ENCODE assay signal across 24 cellular contexts in the genomic region with DNA sequence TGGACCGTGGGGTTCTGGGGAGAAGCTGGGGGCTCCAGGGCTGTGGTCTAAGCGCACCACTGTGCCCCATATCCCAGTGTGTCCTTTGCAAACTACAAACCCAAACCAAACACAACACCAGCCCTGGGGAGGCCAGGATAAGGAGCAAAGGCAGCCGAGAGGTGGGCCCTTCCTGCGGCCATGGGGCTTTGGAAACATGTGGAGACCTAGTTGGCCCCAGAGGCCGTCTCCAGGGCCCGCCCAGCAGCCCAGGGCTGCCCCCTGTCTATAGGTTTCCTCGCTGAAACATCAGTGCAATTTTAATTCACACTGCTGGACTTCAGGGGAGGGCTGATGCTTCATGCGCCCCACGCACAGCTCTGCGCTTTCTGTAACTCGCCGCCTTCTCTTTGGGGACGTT.
A peak's percentile ranks its signal among the peaks of the same experiment; 100 is the strongest.
DNase-seq lines count a peak whose midpoint lies in the region; ATAC-seq, FAIRE-seq and TF ChIP-seq lines count a peak whose summit lies in the region.
"Had no signal": no experiment of that assay in that cellular context is flagged by ENCODE, and none has a peak within 500 bp of the region (broad histone marks: within the 10 kb centered on the region; RNA-seq: fewer than 3 reads in every experiment).

No MANE protein-coding gene starts in this region.

- no peak for DNase-seq in HepG2 (ENCODE audit: low spot score)
- DNase-seq in right lobe of liver: no peak
- DNase-seq in endodermal cell: no peak
- no peak for DNase-seq in stomach
- DNase-seq in HT-29 (ENCODE audit: low spot score): no peak
- DNase-seq in vagina (ENCODE audit: extremely low spot score in 2 of 2): no peak
- no peak for DNase-seq in 8988T
- DNase-seq in brain microvascular endothelial cell: no peak
- DNase-seq: Calu3; CD8-positive, alpha-beta T cell; DMS153; KG1; NCI-H1092; NCI-H1436; NCI-H187 treated with DMSO at 0.1 percent for 48 hours; NCI-H2107; NCI-H446 treated with DMSO at 0.1 percent for 48 hours; NCI-H526 treated with DMSO at 0.1 percent for 48 hours; RPMI8226; SHP77 had no signal

- TF ChIP-seq POLR2A in HepG2 (IDR thresholded peaks at IDR 0.05; ENCODE audit: insufficient read depth in 1 of 2, low read depth in 2 of 2, low read length in 2 of 2) (no peak), right lobe of liver (IDR thresholded peaks at IDR 0.05) (no peak), stomach (IDR thresholded peaks at IDR 0.05) (no peak), vagina (IDR thresholded peaks at IDR 0.05) (no peak)

- H3K4me1 Mint-ChIP-seq in endodermal cell: peaks cover 19% of the 10 kb centered on the region

- peaks cover 11% of the 10 kb centered on the region for H3K27me3 Mint-ChIP-seq in endodermal cell (ENCODE audit: insufficient read depth)

- no peaks in the 10 kb centered on the region for H3K79me2 ChIP-seq in HepG2 (ENCODE audit: insufficient read depth, low read length)

- no peaks in the 10 kb centered on the region for H3K9me3 ChIP-seq in HepG2 (ENCODE audit: low read length)
- H3K9me3 ChIP-seq in right lobe of liver: no peaks in the 10 kb centered on the region
- no peaks in the 10 kb centered on the region for H3K9me3 ChIP-seq in endodermal cell (ENCODE audit: control insufficient read depth, low read length)
- no peaks in the 10 kb centered on the region for H3K9me3 ChIP-seq in stomach
- H3K9me3 ChIP-seq in vagina: no peaks in the 10 kb centered on the region
- H3K9me3 ChIP-seq: BLaER1 treated with 17β-estradiol and CSF1 and Interleukin-3, amounts not matched to agents 10 nM and 100 nM had no signal

- POLR2A ChIA-PET in HepG2 (lab: Yijun Ruan, JAX): no interaction called here

- H3K4me3 Mint-ChIP-seq in endodermal cell: no peak overlapping the region
- H3K4me3 Mint-ChIP-seq: CD8-positive, alpha-beta T cell had no signal

- no peaks in the 10 kb centered on the region for H3K9me3 Mint-ChIP-seq in endodermal cell
- H3K9me3 Mint-ChIP-seq: CD8-positive, alpha-beta T cell had no signal

- no peak for TF ChIP-seq RAD21 in HepG2 (CRISPR knock-in tag; IDR thresholded peaks at IDR 0.05)

- no peak overlapping the region for H3K4me2 ChIP-seq in HepG2 (ENCODE audit: low read depth, low read length)

- no peaks in the 10 kb centered on the region for H3K36me3 Mint-ChIP-seq in endodermal cell (ENCODE audit: low read depth)
- H3K36me3 Mint-ChIP-seq: CD8-positive, alpha-beta T cell had no signal

- peak; percentile 27 for TF ChIP-seq CTCF in HepG2 (CRISPR knock-in tag; IDR thresholded peaks at IDR 0.05)
- no peak for TF ChIP-seq CTCF in right lobe of liver (IDR thresholded peaks at IDR 0.05)
- peak; percentile 55 for TF ChIP-seq CTCF in endodermal cell (conservative IDR thresholded peaks at IDR 0.05)
- no peak for TF ChIP-seq CTCF in stomach (IDR thresholded peaks at IDR 0.05)
- TF ChIP-seq CTCF in vagina (IDR thresholded peaks at IDR 0.05): no peak
- TF ChIP-seq CTCF in brain microvascular endothelial cell (IDR thresholded peaks at IDR 0.05; ENCODE audit: low read depth, low read length, missing control alignments): no peak

- peak; percentile 10; the same call in 1 of the 3 replicates for ATAC-seq in HepG2
- no peak for ATAC-seq in right lobe of liver
- ATAC-seq: CD8-positive, alpha-beta T cell had no signal

- H4K20me1 ChIP-seq in HepG2 (ENCODE audit: insufficient read depth, low read length): no peaks in the 10 kb centered on the region

- no peak overlapping the region for H2AFZ ChIP-seq in HepG2 (ENCODE audit: low read length)

- no TSS peak for BruUV-seq in HepG2 (replicated peaks; lab: Mats Ljungman, UMichigan)

- H3K27me3 ChIP-seq in HepG2 (ENCODE audit: control insufficient read depth in 1 of 2, insufficient read depth in 2 of 2, low read length in 2 of 2): peaks cover 2 to 9% of the 10 kb centered on the region in 2 experiments; a peak in 1 of 5 replicates
- no peaks in the 10 kb centered on the region for H3K27me3 ChIP-seq in right lobe of liver
- H3K27me3 ChIP-seq in endodermal cell (ENCODE audit: control insufficient read depth, insufficient read depth, low read length, poor library complexity, severe bottlenecking): no peaks in the 10 kb centered on the region
- no peaks in the 10 kb centered on the region for H3K27me3 ChIP-seq in stomach
- no peaks in the 10 kb centered on the region for H3K27me3 ChIP-seq in vagina
- H3K27me3 ChIP-seq in brain microvascular endothelial cell (replicated peaks): no peaks in the 10 kb centered on the region

- 67% methylated on average over 6 of the region's 13 CpGs for WGBS in HepG2 (ENCODE audit: low lambda C conversion rate)
- 78% methylated on average over 5 of the region's 13 CpGs for WGBS in right lobe of liver (ENCODE audit: insufficient coverage, low coverage, low lambda C conversion rate, missing lambda C conversion rate)
- WGBS in endodermal cell (ENCODE audit: insufficient coverage in 1 of 2, insufficient read length in 1 of 2), 2 experiments: 87 to 91% methylated on average over 9 to 13 of the region's 13 CpGs
- 56 to 76% (median 66%) methylated on average over 12 to 13 of the region's 13 CpGs for WGBS in stomach, 5 donors

- no peaks in the 10 kb centered on the region for H3K36me3 ChIP-seq in HepG2 (replicated peaks in 1 of 2; ENCODE audit: control insufficient read depth in 1 of 2, insufficient read depth in 2 of 2, low read length in 2 of 2)
- no peaks in the 10 kb centered on the region for H3K36me3 ChIP-seq in right lobe of liver
- H3K36me3 ChIP-seq in endodermal cell (ENCODE audit: control insufficient read depth, insufficient read depth, low read length): no peaks in the 10 kb centered on the region
- no peaks in the 10 kb centered on the region for H3K36me3 ChIP-seq in stomach
- no peaks in the 10 kb centered on the region for H3K36me3 ChIP-seq in vagina
- no peaks in the 10 kb centered on the region for H3K36me3 ChIP-seq in brain microvascular endothelial cell (replicated peaks)
- H3K36me3 ChIP-seq: BLaER1 treated with 17β-estradiol and CSF1 and Interleukin-3, amounts not matched to agents 10 nM and 100 nM had no signal

- H3K27ac ChIP-seq in HepG2 (ENCODE audit: extremely low read length, insufficient read depth, low read length) (no peak overlapping the region), right lobe of liver (no peak overlapping the region), endodermal cell (ENCODE audit: low read depth, low read length) (no peak overlapping the region), stomach (peak overlapping the region in 4 of 5 donors; percentile 11 to 49 (median 29)), vagina (no peak overlapping the region), brain microvascular endothelial cell (no peak overlapping the region)
- H3K27ac ChIP-seq: 22Rv1; BLaER1 treated with 17β-estradiol and CSF1 and Interleukin-3, amounts not matched to agents 10 nM and 100 nM had no signal

- intact Hi-C loops in HepG2 (cut with micrococcal nuclease; ENCODE audit: unreplicated experiment): no loop called here
- intact Hi-C loops in right lobe of liver (cut with DNase I): no loop called here
- intact Hi-C loops in stomach (cut with DNase I; ENCODE audit: low total_unique reads): no loop called here
- intact Hi-C loops in vagina (cut with DNase I): no loop called here

- in situ Hi-C loops in HepG2 (cut with HindIII; ENCODE audit: extremely low pct_ligation_motif_present, low pct_unique_long_range_greater_than_20kb): no loop called here
- in situ Hi-C loops in brain microvascular endothelial cell (cut with HindIII; ENCODE audit: low pct_ligation_motif_present, low sequenced_read_pairs): no loop called here

- TF ChIP-seq EP300 in HepG2 (IDR thresholded peaks at IDR 0.05; ENCODE audit: low read depth in 2 of 2, low read length in 2 of 2) (no peak), HepG2 (CRISPR knock-in tag; IDR thresholded peaks at IDR 0.05; ENCODE audit: borderline replicate concordance) (no peak), stomach (IDR thresholded peaks at IDR 0.05) (no peak)

- H3K4me3 ChIP-seq in HepG2 (replicated peaks in 1 of 3; ENCODE audit: insufficient read depth in 1 of 3, low read depth in 2 of 3, low read length in 3 of 3) (no peak overlapping the region), right lobe of liver (no peak overlapping the region), endodermal cell (ENCODE audit: low read length) (no peak overlapping the region), stomach (no peak overlapping the region), vagina (no peak overlapping the region), brain microvascular endothelial cell (ENCODE audit: low read depth, low read length) (no peak overlapping the region)
- H3K4me3 ChIP-seq: BLaER1 treated with 17β-estradiol and CSF1 and Interleukin-3, amounts not matched to agents 10 nM and 100 nM had no signal

- H3K4me1 ChIP-seq in HepG2 (ENCODE audit: insufficient read depth, low read length) (peaks cover 59% of the 10 kb centered on the region), right lobe of liver (peaks cover 0 to 12% (median 5%) of the 10 kb centered on the region in 4 donors), endodermal cell (ENCODE audit: control insufficient read depth, insufficient read depth, low read length) (peaks cover 20% of the 10 kb centered on the region), stomach (peaks cover 49 to 94% (median 88%) of the 10 kb centered on the region in 4 donors), vagina (peaks cover 21% of the 10 kb centered on the region)

- no peak overlapping the region for H3K27ac Mint-ChIP-seq in endodermal cell
- H3K27ac Mint-ChIP-seq: CD8-positive, alpha-beta T cell had no signal

- CTCF ChIA-PET in HepG2 (lab: Yijun Ruan, JAX; ENCODE audit: low intra/inter-chr PET ratio, low total read pairs): no interaction called here

- FAIRE-seq in HepG2 (lab: Jason Lieb, UNC): no peak
- FAIRE-seq: G401.6, GM18507 had no signal

- H3K9ac ChIP-seq in HepG2 (ENCODE audit: insufficient read depth, low read depth, low read length): no peak overlapping the region
- H3K9ac ChIP-seq in endodermal cell (ENCODE audit: extremely low read depth, low read length, poor library complexity, severe bottlenecking): no peak overlapping the region
- H3K9ac ChIP-seq: BLaER1 treated with 17β-estradiol and CSF1 and Interleukin-3, amounts not matched to agents 10 nM and 100 nM had no signal

TF ChIP-seq in HepG2, 621 proteins besides CTCF, POLR2A, EP300 and RAD21 (continues in another document):
- TF ChIP-seq STAG1 (CRISPR knock-in tag; IDR thresholded peaks at IDR 0.05) (0 out of 2 replicates have a peak, but pooled peaks have one; percentile 7), ZNF501 (CRISPR knock-in tag; IDR thresholded peaks at IDR 0.05) (no peak)

Comparison
In these comparisons a context has a peak if more than half of its experiments do, and no peak if none do; other contexts are left out.
1. CTCF ChIP-seq: peak in HepG2 (single experiment) and endodermal cell (single experiment); none in right lobe of liver (0 of 4), stomach (0 of 7), vagina (0 of 3) and brain microvascular endothelial cell (single experiment).
2. H3K27ac ChIP-seq: peak in stomach (4 of 5); none in HepG2 (single experiment), right lobe of liver (0 of 3), endodermal cell (single experiment), vagina (single experiment) and brain microvascular endothelial cell (single experiment).